In the genomic region with DNA sequence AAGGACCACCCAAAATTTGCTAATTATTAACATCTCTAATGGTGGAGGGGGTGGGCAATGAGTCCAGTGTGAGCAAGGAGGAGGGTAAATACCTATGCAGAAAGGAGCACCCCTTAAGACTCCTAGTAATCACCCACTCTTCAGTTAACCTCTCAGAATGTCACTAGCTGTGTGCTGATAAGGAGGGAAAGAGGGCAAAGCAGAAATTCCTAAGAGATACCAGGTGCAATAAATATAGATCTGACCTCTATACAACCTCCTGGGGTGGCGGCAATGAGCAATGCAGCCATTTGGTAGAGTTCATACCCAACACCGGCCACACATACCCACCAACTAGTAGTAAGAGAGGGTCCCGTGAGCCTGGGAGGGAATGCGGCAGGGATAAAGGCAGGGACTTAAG, we compare ENCODE assay signal across 25 cellular contexts.
"Had no signal": no experiment of that assay in that cellular context is flagged by ENCODE, and none has a peak within 500 bp of the region (broad histone marks: within the 10 kb centered on the region; RNA-seq: fewer than 3 reads in every experiment).

No MANE protein-coding gene starts in this region.

- H3K27ac ChIP-seq: breast epithelium, gastrocnemius medialis, lower lobe of right lung, ovary, prostate gland, thyroid gland had no signal

- ATAC-seq: activated naive CD4-positive, alpha-beta T cell treated with anti-CD3 and anti-CD28 coated beads, Interleukin-2, amount 50 U/mL, for 72 hours; activated T-cell treated with anti-CD3 and anti-CD28 coated beads, Interleukin-2, amount 50 U/mL, for 72 hours; gastrocnemius medialis; left colon; lower lobe of right lung; mucosa of descending colon; natural killer cell treated with Interleukin-12 subunit alpha and Interleukin-12 subunit beta and Interleukin-15 and Interleukin-18, amount 100 ng/mL, for 72 hours; stimulated activated naive B cell treated with anti-CD40 and anti-IgM and Interleukin-4, amounts not matched to agents 10 μg/mL and 1 μg/mL and 100 μg/mL, for 72 hours had no signal

- DNase-seq: activated CD4-positive, alpha-beta T cell treated with anti-CD3 and anti-CD28 coated beads for 4 hours; activated CD4-positive, alpha-beta T cell treated with anti-CD3 and anti-CD28 coated beads, Interleukin-2, amount 50 U/mL, for 4 hours; activated naive CD4-positive, alpha-beta T cell; activated T-cell treated with anti-CD3 and anti-CD28 coated beads for 4 hours; activated T-cell treated with anti-CD3 and anti-CD28 coated beads, Interleukin-2, amount 50 U/mL, for 72 hours; effector CD8-positive, alpha-beta T cell; gastrocnemius medialis; glutamatergic neuron; hippocampal formation; left colon; lower lobe of right lung; mucosa of descending colon; ovary; retina; stimulated activated CD4-positive, alpha-beta T cell treated with anti-CD3 and anti-CD28 coated beads, Interleukin-15, amount 100 ng/mL, for 24 hours; stimulated activated CD4-positive, alpha-beta T cell treated with anti-CD3 and anti-CD28 coated beads, Interleukin-2, amount 100 ng/mL, for 24 hours; stimulated activated naive B cell treated with anti-CD40 and anti-IgM and Interleukin-4, amounts not matched to agents 10 μg/mL and 1 μg/mL and 100 μg/mL, for 72 hours; stomach; T-helper 1 cell; thyroid gland had no signal

- H3K27me3 Mint-ChIP-seq: natural killer cell treated with Interleukin-12 subunit alpha and Interleukin-12 subunit beta and Interleukin-15 and Interleukin-18, amount 100 ng/mL, for 72 hours; stimulated activated naive B cell treated with anti-CD40 and anti-IgM and Interleukin-4, amounts not matched to agents 10 μg/mL and 1 μg/mL and 100 μg/mL, for 72 hours had no signal

- H3K36me3 Mint-ChIP-seq: activated naive CD4-positive, alpha-beta T cell treated with anti-CD3 and anti-CD28 coated beads, Interleukin-2, amount 50 U/mL, for 72 hours; natural killer cell treated with Interleukin-12 subunit alpha and Interleukin-12 subunit beta and Interleukin-15 and Interleukin-18, amount 100 ng/mL, for 72 hours had no signal

- H3K4me3 Mint-ChIP-seq: activated T-cell treated with anti-CD3 and anti-CD28 coated beads, Interleukin-2, amount 50 U/mL, for 72 hours; natural killer cell treated with Interleukin-12 subunit alpha and Interleukin-12 subunit beta and Interleukin-15 and Interleukin-18, amount 100 ng/mL, for 72 hours; stimulated activated naive B cell treated with anti-CD40 and anti-IgM and Interleukin-4, amounts not matched to agents 10 μg/mL and 1 μg/mL and 100 μg/mL, for 72 hours; T-helper 2 cell treated with Interferon-gamma antibody and Interleukin-4, amounts not matched to agents 5 μg/mL and 100 μg/mL, for 36 hours had no signal

- H3K9me3 ChIP-seq: breast epithelium, gastrocnemius medialis, lower lobe of right lung, mucosa of descending colon, ovary, prostate gland, stomach, thyroid gland had no signal

- H3K27ac Mint-ChIP-seq: activated naive CD4-positive, alpha-beta T cell treated with anti-CD3 and anti-CD28 coated beads, Interleukin-2, amount 50 U/mL, for 72 hours; activated T-cell treated with anti-CD3 and anti-CD28 coated beads, Interleukin-2, amount 50 U/mL, for 72 hours; natural killer cell treated with Interleukin-12 subunit alpha and Interleukin-12 subunit beta and Interleukin-15 and Interleukin-18, amount 100 ng/mL, for 72 hours; stimulated activated naive B cell treated with anti-CD40 and anti-IgM and Interleukin-4, amounts not matched to agents 10 μg/mL and 1 μg/mL and 100 μg/mL, for 72 hours; T-helper 2 cell treated with Interferon-gamma antibody and Interleukin-4, amounts not matched to agents 5 μg/mL and 100 μg/mL, for 36 hours had no signal

- H3K9me3 Mint-ChIP-seq: activated naive CD4-positive, alpha-beta T cell treated with anti-CD3 and anti-CD28 coated beads, Interleukin-2, amount 50 U/mL, for 72 hours; activated T-cell treated with anti-CD3 and anti-CD28 coated beads, Interleukin-2, amount 50 U/mL, for 72 hours; natural killer cell treated with Interleukin-12 subunit alpha and Interleukin-12 subunit beta and Interleukin-15 and Interleukin-18, amount 100 ng/mL, for 72 hours; stimulated activated naive B cell treated with anti-CD40 and anti-IgM and Interleukin-4, amounts not matched to agents 10 μg/mL and 1 μg/mL and 100 μg/mL, for 72 hours; T-helper 2 cell treated with Interferon-gamma antibody and Interleukin-4, amounts not matched to agents 5 μg/mL and 100 μg/mL, for 36 hours had no signal

- H3K4me3 ChIP-seq: breast epithelium, gastrocnemius medialis, lower lobe of right lung, mucosa of descending colon, ovary, prostate gland, stomach, thyroid gland had no signal

- H3K36me3 ChIP-seq: breast epithelium, gastrocnemius medialis, lower lobe of right lung, ovary, prostate gland, stomach, thyroid gland had no signal

- H3K27me3 ChIP-seq: breast epithelium, gastrocnemius medialis, ovary, stomach, thyroid gland had no signal

- H3K4me1 ChIP-seq: breast epithelium, gastrocnemius medialis, lower lobe of right lung, prostate gland, stomach, thyroid gland had no signal
